Comparison of ENCODE assay signal across 25 cellular contexts in genomic region chr18:6280344-6280743, GRCh38.
"Had no signal": no experiment of that assay in that cellular context is flagged by ENCODE, and none has a peak within 500 bp of the region (broad histone marks: within the 10 kb centered on the region; RNA-seq: fewer than 3 reads in every experiment).

No MANE protein-coding gene starts in this region.

- DNase-seq: IMR-90; Karpas-422; KG1; MG63; NCI-H1092; NCI-H1105 treated with DMSO at 0.1 percent for 48 hours; NCI-H1417 treated with DMSO at 0.1 percent for 48 hours; NCI-H146; NCI-H1694 treated with DMSO at 0.1 percent for 48 hours; NCI-H1930; NCI-H2081; NCI-H2107; NCI-H2171 treated with DMSO at 0.1 percent for 48 hours; NCI-H2227 treated with DMSO at 0.1 percent for 48 hours; NCI-H524; NCI-H526 treated with DMSO at 0.1 percent for 48 hours; NCI-H774; NK-92 treated with Interleukin-12 subunit alpha and Interleukin-12 subunit beta, amount 100 ng/mL, for 24 hours; PC-3; SHP77 treated with DMSO at 0.1 percent for 48 hours; SJCRH30 had no signal

- H3K36me3 ChIP-seq: MG63, SJCRH30 had no signal

- H3K9me3 ChIP-seq: MG63, SJCRH30 had no signal

- H3K4me1 ChIP-seq: SJCRH30 had no signal

- ATAC-seq: HepG2, Panc1, PC-3, Right ventricle myocardium inferior, SK-N-SH treated with all-trans-retinoic acid at 6 μM for 48 hours had no signal

- H3K27ac ChIP-seq: SJCRH30 had no signal

- H3K4me3 ChIP-seq: MG63, SJCRH30 had no signal

- H3K27me3 ChIP-seq: MG63, SJCRH30 had no signal
